Comparison of ENCODE assay signal across 17 cellular contexts in genomic region chr2:72141881-72142742, GRCh38. TPM values are rescaled to one million over a fixed set of nuclear protein-coding genes. Genes with fewer than 3 reads are reported as not detected.
DNase-seq lines count a peak whose midpoint lies in the region; ATAC-seq lines count a peak whose summit lies in the region.
"Had no signal": no experiment of that assay in that cellular context is flagged by ENCODE, and none has a peak within 500 bp of the region (broad histone marks: within the 10 kb centered on the region; RNA-seq: fewer than 3 reads in every experiment).

No MANE protein-coding gene starts in this region.

- H2AK5ac ChIP-seq in mesenchymal stem cell (ENCODE audit: low read length, severe bottlenecking) = no peak overlapping the region

- peaks cover 4% of the 10 kb centered on the region for H3K36me3 Mint-ChIP-seq in activated CD4-positive, alpha-beta T cell treated with anti-CD3 and anti-CD28 coated beads, Interleukin-2, amount 10 ng/mL, durations not matched to agents 7 days and 5 days (ENCODE audit: low read depth)
- peaks cover 5% of the 10 kb centered on the region for H3K36me3 Mint-ChIP-seq in activated CD8-positive, alpha-beta memory T cell treated with anti-CD3 and anti-CD28 coated beads, Interleukin-2, amount 10 ng/mL, durations not matched to agents 7 days and 5 days
- H3K36me3 Mint-ChIP-seq: CD8-positive, alpha-beta T cell had no signal

- H3K9me3 ChIP-seq in mesenchymal stem cell (ENCODE audit: control insufficient read depth, low read length) (no peaks in the 10 kb centered on the region), subcutaneous abdominal adipose tissue (ENCODE audit: control insufficient read depth in 5 of 5, low read length in 5 of 5) (no peaks in the 10 kb centered on the region)
- H3K9me3 ChIP-seq: A549 had no signal

- no peak overlapping the region for H3K27ac Mint-ChIP-seq in activated CD4-positive, alpha-beta T cell treated with anti-CD3 and anti-CD28 coated beads, Interleukin-2, amount 10 ng/mL, durations not matched to agents 7 days and 5 days
- H3K27ac Mint-ChIP-seq in activated CD8-positive, alpha-beta memory T cell treated with anti-CD3 and anti-CD28 coated beads, Interleukin-2, amount 10 ng/mL, durations not matched to agents 7 days and 5 days = no peak overlapping the region
- H3K27ac Mint-ChIP-seq: CD8-positive, alpha-beta T cell had no signal

- H3K4me1 Mint-ChIP-seq in activated CD4-positive, alpha-beta T cell treated with anti-CD3 and anti-CD28 coated beads, Interleukin-2, amount 10 ng/mL, durations not matched to agents 7 days and 5 days = peaks cover 12% of the 10 kb centered on the region
- peaks cover 14% of the 10 kb centered on the region for H3K4me1 Mint-ChIP-seq in activated CD8-positive, alpha-beta memory T cell treated with anti-CD3 and anti-CD28 coated beads, Interleukin-2, amount 10 ng/mL, durations not matched to agents 7 days and 5 days

- no peak overlapping the region for H2BK15ac ChIP-seq in mesenchymal stem cell (ENCODE audit: low read depth, poor library complexity, severe bottlenecking)

- H4K8ac ChIP-seq in mesenchymal stem cell (ENCODE audit: low read length) = no peak overlapping the region

- no peak overlapping the region for H3K27ac ChIP-seq in mesenchymal stem cell (ENCODE audit: low read length, poor library complexity, severe bottlenecking)
- peak overlapping the region; percentile 88 for H3K27ac ChIP-seq in subcutaneous abdominal adipose tissue (ENCODE audit: low read depth, low read length)
- H3K27ac ChIP-seq: A549, PC-9 had no signal

- H3K4me2 ChIP-seq in mesenchymal stem cell (ENCODE audit: low read length, poor library complexity, severe bottlenecking) = no peak overlapping the region
- H3K4me2 ChIP-seq: A549, PC-9 had no signal

- H2BK12ac ChIP-seq in mesenchymal stem cell (ENCODE audit: low read length in 2 of 2) = no peak overlapping the region

- no peak overlapping the region for H3K4me3 Mint-ChIP-seq in activated CD4-positive, alpha-beta T cell treated with anti-CD3 and anti-CD28 coated beads, Interleukin-2, amount 10 ng/mL, durations not matched to agents 7 days and 5 days
- H3K4me3 Mint-ChIP-seq in activated CD8-positive, alpha-beta memory T cell treated with anti-CD3 and anti-CD28 coated beads, Interleukin-2, amount 10 ng/mL, durations not matched to agents 7 days and 5 days = no peak overlapping the region
- H3K4me3 Mint-ChIP-seq: CD8-positive, alpha-beta T cell had no signal

- H3K27me3 ChIP-seq in mesenchymal stem cell (ENCODE audit: control insufficient read depth in 1 of 2, insufficient read depth in 1 of 2, low read length in 2 of 2) (peaks cover 9 to 43% of the 10 kb centered on the region in 2 experiments), subcutaneous abdominal adipose tissue (ENCODE audit: control insufficient read depth in 5 of 5, insufficient read depth in 4 of 5, low read length in 5 of 5) (peaks cover 0 to 15% (median 8%) of the 10 kb centered on the region in 5 donors)

- H4K91ac ChIP-seq in mesenchymal stem cell (ENCODE audit: low read length) = no peak overlapping the region

- no peak overlapping the region for H3K23ac ChIP-seq in mesenchymal stem cell (ENCODE audit: low read length in 2 of 2)

- H3K4ac ChIP-seq in mesenchymal stem cell (ENCODE audit: low read depth in 1 of 2, low read length in 2 of 2) = no peak overlapping the region

- no peak overlapping the region for H2BK120ac ChIP-seq in mesenchymal stem cell (ENCODE audit: low read depth, low read length)

- H3K9ac ChIP-seq in mesenchymal stem cell (ENCODE audit: low read length) (peak overlapping the region; percentile 69), subcutaneous abdominal adipose tissue (ENCODE audit: low read length in 5 of 5) (peak overlapping the region in 3 of 5 donors; percentile 2 to 60 (median 59))

- no peaks in the 10 kb centered on the region for H3K36me3 ChIP-seq in mesenchymal stem cell (ENCODE audit: control insufficient read depth in 1 of 2, insufficient read depth in 2 of 2, low read depth in 1 of 2, low read length in 2 of 2)
- H3K36me3 ChIP-seq in subcutaneous abdominal adipose tissue (ENCODE audit: control insufficient read depth in 5 of 5, insufficient read depth in 5 of 5, low read length in 5 of 5) = no peaks in the 10 kb centered on the region

- H3K27me3 Mint-ChIP-seq in activated CD4-positive, alpha-beta T cell treated with anti-CD3 and anti-CD28 coated beads, Interleukin-2, amount 10 ng/mL, durations not matched to agents 7 days and 5 days = peaks cover 38% of the 10 kb centered on the region
- peaks cover 47% of the 10 kb centered on the region for H3K27me3 Mint-ChIP-seq in activated CD8-positive, alpha-beta memory T cell treated with anti-CD3 and anti-CD28 coated beads, Interleukin-2, amount 10 ng/mL, durations not matched to agents 7 days and 5 days

- CTCF ChIA-PET in activated CD4-positive, alpha-beta T cell treated with anti-CD3 and anti-CD28 coated beads, Interleukin-2, amount 10 ng/mL, durations not matched to agents 7 days and 5 days (lab: Charles Lee) = no interaction called here
- CTCF ChIA-PET in activated CD8-positive, alpha-beta memory T cell treated with anti-CD3 and anti-CD28 coated beads, Interleukin-2, amount 10 ng/mL, durations not matched to agents 7 days and 5 days (lab: Charles Lee) = interaction anchor here (0.8 kb wide), 1 partner anchor 8 kb away, joined by 3 read pairs; no protein-coding TSS in a partner anchor

- peak; percentile 2 for DNase-seq in activated CD4-positive, alpha-beta T cell treated with anti-CD3 and anti-CD28 coated beads for 1 hour
- no peak for DNase-seq in activated CD4-positive, alpha-beta T cell treated with anti-CD3 and anti-CD28 coated beads, Interleukin-2, amount 10 ng/mL, durations not matched to agents 7 days and 5 days
- DNase-seq in activated CD8-positive, alpha-beta memory T cell treated with anti-CD3 and anti-CD28 coated beads, Interleukin-2, amount 10 ng/mL, durations not matched to agents 7 days and 5 days = peak; percentile 26
- DNase-seq in mesenchymal stem cell (no peak), NCI-H526 treated with DMSO at 0.1 percent for 48 hours (lab: John Stamatoyannopoulos, UW) (no peak), EL (no peak)
- DNase-seq: activated CD4-positive, CD25-positive, alpha-beta regulatory T cell; mammary epithelial cell; NCI-H187; stimulated activated CD4-positive, alpha-beta T cell treated with anti-CD3 and anti-CD28 coated beads, Interleukin-12 subunit alpha, Interleukin-12 subunit beta, amount 100 ng/mL, for 4 hours had no signal

- H2AFZ ChIP-seq in mesenchymal stem cell (ENCODE audit: low read depth, low read length) = no peak overlapping the region
- H2AFZ ChIP-seq: PC-9 had no signal

- no peak overlapping the region for H3K18ac ChIP-seq in mesenchymal stem cell (ENCODE audit: low read depth in 1 of 2, low read length in 2 of 2)

- POLR2A ChIA-PET in activated CD4-positive, alpha-beta T cell treated with anti-CD3 and anti-CD28 coated beads, Interleukin-2, amount 10 ng/mL, durations not matched to agents 7 days and 5 days (lab: Charles Lee) = no interaction called here

- H3K4me3 ChIP-seq in mesenchymal stem cell (ENCODE audit: insufficient read depth in 1 of 2, low read depth in 1 of 2, low read length in 2 of 2) (peak overlapping the region in 1 of 2 experiments; percentile 70), subcutaneous abdominal adipose tissue (ENCODE audit: low read depth in 1 of 5, low read length in 5 of 5) (peak overlapping the region; percentile 50 to 64 (median 60))
- H3K4me3 ChIP-seq: A549, PC-9 had no signal

- no peaks in the 10 kb centered on the region for H3K9me3 Mint-ChIP-seq in activated CD4-positive, alpha-beta T cell treated with anti-CD3 and anti-CD28 coated beads, Interleukin-2, amount 10 ng/mL, durations not matched to agents 7 days and 5 days
- H3K9me3 Mint-ChIP-seq in activated CD8-positive, alpha-beta memory T cell treated with anti-CD3 and anti-CD28 coated beads, Interleukin-2, amount 10 ng/mL, durations not matched to agents 7 days and 5 days (ENCODE audit: low read depth) = peaks cover 2% of the 10 kb centered on the region
- H3K9me3 Mint-ChIP-seq: CD8-positive, alpha-beta T cell had no signal

- peaks cover 57% of the 10 kb centered on the region for H3K4me1 ChIP-seq in mesenchymal stem cell (ENCODE audit: control insufficient read depth, insufficient read depth, low read depth, low read length)
- H3K4me1 ChIP-seq in subcutaneous abdominal adipose tissue (ENCODE audit: control insufficient read depth in 5 of 5, insufficient read depth in 5 of 5, low read length in 5 of 5) = peaks cover 6 to 97% (median 94%) of the 10 kb centered on the region in 5 donors

- H3K14ac ChIP-seq in mesenchymal stem cell (ENCODE audit: low read length in 2 of 2) = no peak overlapping the region

- ATAC-seq in activated CD8-positive, alpha-beta memory T cell treated with anti-CD3 and anti-CD28 coated beads, Interleukin-2, amount 10 ng/mL, durations not matched to agents 7 days and 5 days = no peak
- ATAC-seq in HG03520 (IDR thresholded peaks at IDR 0.05; ENCODE audit: unreplicated experiment) = no peak
- ATAC-seq: A549; CD8-positive, alpha-beta T cell had no signal

- H2BK5ac ChIP-seq in mesenchymal stem cell (ENCODE audit: low read depth, low read length, poor library complexity, severe bottlenecking) = no peak overlapping the region

- no peaks in the 10 kb centered on the region for H3K79me1 ChIP-seq in mesenchymal stem cell (replicated peaks; ENCODE audit: low read length, poor library complexity, severe bottlenecking)

- 70% methylated on average over 18 of the region's 21 CpGs for WGBS in mesenchymal stem cell

RNA-seq across cellular contexts. Expression of gene CYP26B1, which starts 5.5 kb away (rescaled TPM):
- total RNA-seq in activated CD4-positive, alpha-beta T cell treated with anti-CD3 and anti-CD28 coated beads, Interleukin-2, amount 10 ng/mL, durations not matched to agents 7 days and 5 days = not detected
- total RNA-seq in activated CD8-positive, alpha-beta memory T cell treated with anti-CD3 and anti-CD28 coated beads, Interleukin-2, amount 10 ng/mL, durations not matched to agents 7 days and 5 days = not detected
- 0.08 TPM for polyA plus RNA-seq in mesenchymal stem cell (2013, experiment 1 of 2)
- 0.10 TPM for polyA plus RNA-seq in mesenchymal stem cell (2013, experiment 2 of 2)
- total RNA-seq: CD8-positive, alpha-beta T cell; dermis microvascular lymphatic vessel endothelial cell; G401 had no signal

Comparison
In these comparisons a context has a peak if more than half of its experiments do, and no peak if none do; other contexts are left out.
1. DNase-seq: peak in activated CD4-positive, alpha-beta T cell treated with anti-CD3 and anti-CD28 coated beads for 1 hour (single experiment) and activated CD8-positive, alpha-beta memory T cell treated with anti-CD3 and anti-CD28 coated beads, Interleukin-2, amount 10 ng/mL, durations not matched to agents 7 days and 5 days (single experiment); none in activated CD4-positive, alpha-beta T cell treated with anti-CD3 and anti-CD28 coated beads, Interleukin-2, amount 10 ng/mL, durations not matched to agents 7 days and 5 days (single experiment), mesenchymal stem cell (single experiment), NCI-H526 treated with DMSO at 0.1 percent for 48 hours (single experiment) and EL (single experiment).